Comparison of ENCODE assay signal across 1 cellular context in the genomic region with DNA sequence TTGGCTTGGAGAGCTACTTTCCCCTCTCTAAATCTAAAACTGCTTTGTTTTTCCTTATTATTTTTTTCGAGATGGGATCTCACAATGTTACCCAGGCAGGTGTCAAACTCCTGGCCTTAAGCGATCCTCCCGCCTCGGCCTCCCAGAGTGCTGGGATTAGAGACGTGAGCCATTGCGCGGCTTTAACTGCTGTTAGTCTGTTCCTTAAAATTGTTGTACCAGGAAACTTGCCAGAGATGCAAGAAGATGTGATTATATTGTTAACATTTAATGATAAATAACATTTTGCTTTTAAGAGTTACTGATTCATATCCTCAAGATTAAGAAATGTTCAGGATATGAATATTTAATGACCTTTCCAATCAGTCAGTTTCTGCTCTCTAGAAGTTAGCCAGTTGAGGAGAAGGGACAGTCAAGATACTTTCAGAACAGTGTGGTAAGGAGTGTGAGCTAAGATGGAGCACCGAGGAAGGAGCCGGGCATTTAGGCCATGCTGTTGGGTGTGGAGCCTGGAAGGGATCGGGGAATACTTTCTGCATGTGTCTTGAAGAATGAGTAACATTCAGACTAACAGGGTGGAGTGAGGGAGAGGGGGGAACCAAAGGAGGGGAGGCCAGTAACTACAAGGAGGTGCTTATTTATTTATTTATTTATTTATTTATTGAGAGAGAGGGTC.
TF ChIP-seq lines count a peak whose summit lies in the region.

No MANE protein-coding gene starts in this region.

TF ChIP-seq in HepG2, 621 proteins besides CTCF, POLR2A, EP300 and RAD21:
- TF ChIP-seq, protein P1, sequence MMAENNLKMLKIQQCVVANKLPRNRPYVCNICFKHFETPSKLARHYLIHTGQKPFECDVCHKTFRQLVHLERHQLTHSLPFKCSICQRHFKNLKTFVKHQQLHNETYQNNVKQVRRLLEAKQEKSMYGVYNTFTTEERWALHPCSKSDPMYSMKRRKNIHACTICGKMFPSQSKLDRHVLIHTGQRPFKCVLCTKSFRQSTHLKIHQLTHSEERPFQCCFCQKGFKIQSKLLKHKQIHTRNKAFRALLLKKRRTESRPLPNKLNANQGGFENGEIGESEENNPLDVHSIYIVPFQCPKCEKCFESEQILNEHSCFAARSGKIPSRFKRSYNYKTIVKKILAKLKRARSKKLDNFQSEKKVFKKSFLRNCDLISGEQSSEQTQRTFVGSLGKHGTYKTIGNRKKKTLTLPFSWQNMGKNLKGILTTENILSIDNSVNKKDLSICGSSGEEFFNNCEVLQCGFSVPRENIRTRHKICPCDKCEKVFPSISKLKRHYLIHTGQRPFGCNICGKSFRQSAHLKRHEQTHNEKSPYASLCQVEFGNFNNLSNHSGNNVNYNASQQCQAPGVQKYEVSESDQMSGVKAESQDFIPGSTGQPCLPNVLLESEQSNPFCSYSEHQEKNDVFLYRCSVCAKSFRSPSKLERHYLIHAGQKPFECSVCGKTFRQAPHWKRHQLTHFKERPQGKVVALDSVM (CRISPR knock-in tag; IDR thresholded peaks at IDR 0.05), result peak; percentile 46; the same call in 1 of the 2 replicates
TF ChIP-seq in HepG2: peak in this region for 1; not testable (repeated sequence) for 620.
